ENCODE assay signal across 23 cellular contexts in genomic region chr20:63917811-63918210, GRCh38. TPM values are rescaled to one million over a fixed set of nuclear protein-coding genes. Genes with fewer than 3 reads are reported as not detected.
DNase-seq lines count a peak whose midpoint lies in the region; ATAC-seq and TF ChIP-seq lines count a peak whose summit lies in the region.
"Had no signal": no experiment of that assay in that cellular context is flagged by ENCODE, and none has a peak within 500 bp of the region (broad histone marks: within the 10 kb centered on the region; RNA-seq: fewer than 3 reads in every experiment).

No MANE protein-coding gene starts in this region.

- no peak overlapping the region for H2BK12ac ChIP-seq in trophoblast cell (ENCODE audit: low read length)

- H3K36me3 ChIP-seq in trophoblast cell (ENCODE audit: control insufficient read depth in 1 of 2, insufficient read depth in 2 of 2, low read length in 2 of 2): peaks cover 23 to 36% of the 10 kb centered on the region in 2 experiments
- H3K36me3 ChIP-seq in uterus: no peaks in the 10 kb centered on the region

- H3K9me3 ChIP-seq in trophoblast cell (ENCODE audit: insufficient read depth, low read depth, low read length) (peaks cover 6% of the 10 kb centered on the region), uterus (peaks cover 0 to 3% of the 10 kb centered on the region in 2 donors)

- H4K12ac ChIP-seq in trophoblast cell (ENCODE audit: low read depth, low read length): no peak overlapping the region

- CTCF ChIA-PET in activated CD4-positive, alpha-beta T cell treated with anti-CD3 and anti-CD28 coated beads, Interleukin-2, amount 10 ng/mL, durations not matched to agents 7 days and 5 days (lab: Charles Lee): interaction anchor here (0.7 to 1.0 kb wide), 2 partner anchors 15 to 300 kb away, joined by 3 read pairs; no protein-coding TSS in a partner anchor

- H3K27ac Mint-ChIP-seq in activated CD4-positive, alpha-beta T cell treated with anti-CD3 and anti-CD28 coated beads, Interleukin-2, amount 10 ng/mL, durations not matched to agents 7 days and 5 days: peak overlapping the region; percentile 13
- H3K27ac Mint-ChIP-seq: progenitor cell of endocrine pancreas had no signal

- H3K4me2 ChIP-seq in trophoblast cell (ENCODE audit: low read length): no peak overlapping the region

- no peak overlapping the region for H4K91ac ChIP-seq in trophoblast cell (ENCODE audit: low read depth, low read length)

- peaks cover 41% of the 10 kb centered on the region for H3K36me3 Mint-ChIP-seq in activated CD4-positive, alpha-beta T cell treated with anti-CD3 and anti-CD28 coated beads, Interleukin-2, amount 10 ng/mL, durations not matched to agents 7 days and 5 days (ENCODE audit: low read depth)

- H3K23ac ChIP-seq in trophoblast cell (ENCODE audit: low read length): no peak overlapping the region

- H3K4me3 Mint-ChIP-seq in activated CD4-positive, alpha-beta T cell treated with anti-CD3 and anti-CD28 coated beads, Interleukin-2, amount 10 ng/mL, durations not matched to agents 7 days and 5 days: no peak overlapping the region

- H3K27me3 ChIP-seq in trophoblast cell (ENCODE audit: insufficient read depth, low read length) (no peaks in the 10 kb centered on the region), uterus (no peaks in the 10 kb centered on the region)

- H3K27me3 Mint-ChIP-seq in activated CD4-positive, alpha-beta T cell treated with anti-CD3 and anti-CD28 coated beads, Interleukin-2, amount 10 ng/mL, durations not matched to agents 7 days and 5 days: no peaks in the 10 kb centered on the region
- H3K27me3 Mint-ChIP-seq: progenitor cell of endocrine pancreas had no signal

- H3K9me3 Mint-ChIP-seq in activated CD4-positive, alpha-beta T cell treated with anti-CD3 and anti-CD28 coated beads, Interleukin-2, amount 10 ng/mL, durations not matched to agents 7 days and 5 days: peaks cover 2% of the 10 kb centered on the region

- H3K14ac ChIP-seq in trophoblast cell (ENCODE audit: low read length): no peak overlapping the region

- no peak overlapping the region for H2BK5ac ChIP-seq in trophoblast cell (ENCODE audit: low read depth, low read length, poor library complexity)

- TF ChIP-seq POLR2A in uterus (IDR thresholded peaks at IDR 0.05): no peak

- no peak overlapping the region for H2AFZ ChIP-seq in trophoblast cell (ENCODE audit: insufficient read depth, low read length, poor library complexity)

- no peak overlapping the region for H2BK120ac ChIP-seq in trophoblast cell (ENCODE audit: insufficient read depth, low read length, poor library complexity)

- no peak overlapping the region for H3K18ac ChIP-seq in trophoblast cell (ENCODE audit: low read length)

- no peaks in the 10 kb centered on the region for H3K79me1 ChIP-seq in trophoblast cell (ENCODE audit: low read length)

- no peak overlapping the region for H2AK5ac ChIP-seq in trophoblast cell (ENCODE audit: low read length)

- peaks cover 5% of the 10 kb centered on the region in 2 experiments for H3K4me1 ChIP-seq in trophoblast cell (ENCODE audit: control insufficient read depth in 1 of 2, insufficient read depth in 2 of 2, low read length in 2 of 2)
- no peaks in the 10 kb centered on the region for H3K4me1 ChIP-seq in uterus

- H3K9ac ChIP-seq in trophoblast cell (ENCODE audit: low read length): no peak overlapping the region

- H3K4ac ChIP-seq in trophoblast cell (ENCODE audit: low read depth, low read length): peak overlapping the region; percentile 40

- no peak overlapping the region for H3K27ac ChIP-seq in trophoblast cell (ENCODE audit: low read depth, low read length)
- H3K27ac ChIP-seq in uterus: no peak overlapping the region

- intact Hi-C loops in head of caudate nucleus (cut with DNase I): no loop called here
- intact Hi-C loops in uterus (cut with DNase I; ENCODE audit: low total_unique reads): no loop called here

- peaks cover 8% of the 10 kb centered on the region for H3K4me1 Mint-ChIP-seq in activated CD4-positive, alpha-beta T cell treated with anti-CD3 and anti-CD28 coated beads, Interleukin-2, amount 10 ng/mL, durations not matched to agents 7 days and 5 days

- peaks cover 8% of the 10 kb centered on the region for H3K79me2 ChIP-seq in trophoblast cell (ENCODE audit: control insufficient read depth, insufficient read depth, low read length, poor library complexity)

- no peak overlapping the region for H4K8ac ChIP-seq in trophoblast cell (ENCODE audit: low read depth, low read length)

- H3K4me3 ChIP-seq in trophoblast cell (ENCODE audit: low read depth, low read length) (no peak overlapping the region), uterus (no peak overlapping the region)
- H3K4me3 ChIP-seq: K562 had no signal

- no peak for TF ChIP-seq CTCF in uterus (IDR thresholded peaks at IDR 0.05)

- DNase-seq in activated CD4-positive, alpha-beta T cell treated with anti-CD3 and anti-CD28 coated beads, Interleukin-2, amount 10 ng/mL, durations not matched to agents 7 days and 5 days: no peak
- no peak for DNase-seq in activated CD4-positive, alpha-beta T cell treated with anti-CD3 and anti-CD28 coated beads for 48 hours
- peak; percentile 3 for DNase-seq in HuH-7.5 (ENCODE audit: low spot score)
- peak; percentile 26 to 91 (median 67) for DNase-seq in head of caudate nucleus
- no peak for DNase-seq in trophoblast cell
- DNase-seq in uterus: no peak
- DNase-seq: 8988T; DMS53; effector memory CD4-positive, alpha-beta T cell; glutamatergic neuron; GOT3; NCI-H1930; SIG-M5; small intestine; stimulated activated CD4-positive, alpha-beta T cell treated with anti-CD3 and anti-CD28 coated beads, Interleukin-4, amount 100 ng/mL, for 4 hours; T-helper 1 cell had no signal

- POLR2A ChIA-PET in activated CD4-positive, alpha-beta T cell treated with anti-CD3 and anti-CD28 coated beads, Interleukin-2, amount 10 ng/mL, durations not matched to agents 7 days and 5 days (lab: Charles Lee): interaction anchor here (0.6 kb wide), 1 partner anchor 1418 kb away, joined by 4 read pairs; no protein-coding TSS in a partner anchor

- no CpG with 5 or more reads among the region's 11 CpGs for WGBS in trophoblast cell (ENCODE audit: extremely low coverage, insufficient coverage, insufficient read length)

- ATAC-seq in HG03571 (IDR thresholded peaks at IDR 0.05; ENCODE audit: unreplicated experiment): no peak
- no peak for ATAC-seq in HG03565 (IDR thresholded peaks at IDR 0.05; ENCODE audit: unreplicated experiment)
- ATAC-seq: K562 had no signal

RNA-seq across cellular contexts. Expression of gene DNAJC5, which starts 22.9 kb away (rescaled TPM):
- total RNA-seq in activated CD4-positive, alpha-beta T cell treated with anti-CD3 and anti-CD28 coated beads, Interleukin-2, amount 10 ng/mL, durations not matched to agents 7 days and 5 days: 10 to 100 TPM; 54.0 to 58.7 TPM
- polyA plus RNA-seq in trophoblast cell (2013): 24.9 and 25.0 TPM in 2 replicates
- total RNA-seq in uterus: 10 to 100 TPM; 10.9 to 39.8 (median 25.6) TPM

RNA-seq across cellular contexts. Expression of gene UCKL1, which starts 38.4 kb away (rescaled TPM):
- 10 to 100 TPM; 37.8 to 41.0 TPM for total RNA-seq in activated CD4-positive, alpha-beta T cell treated with anti-CD3 and anti-CD28 coated beads, Interleukin-2, amount 10 ng/mL, durations not matched to agents 7 days and 5 days
- polyA plus RNA-seq in trophoblast cell (2013): 28.2 and 30.1 TPM in 2 replicates
- total RNA-seq in uterus: 10 to 100 TPM; 21.8 to 64.6 (median 23.5) TPM

RNA-seq across cellular contexts. Expression of gene ZNF512B, which starts 51.9 kb away (rescaled TPM):
- 10 to 100 TPM; 19.3 to 21.4 TPM for total RNA-seq in activated CD4-positive, alpha-beta T cell treated with anti-CD3 and anti-CD28 coated beads, Interleukin-2, amount 10 ng/mL, durations not matched to agents 7 days and 5 days
- polyA plus RNA-seq in trophoblast cell (2013): 7.5 and 7.8 TPM in 2 replicates
- 10 to 100 TPM in 3 of 4 donors, 1 to 10 TPM in 1; 4.7 to 23.3 (median 17.4) TPM for total RNA-seq in uterus

RNA-seq across cellular contexts. Expression of gene TPD52L2, which starts 52.7 kb away (rescaled TPM):
- 10 to 100 TPM; 39.6 to 41.6 TPM for total RNA-seq in activated CD4-positive, alpha-beta T cell treated with anti-CD3 and anti-CD28 coated beads, Interleukin-2, amount 10 ng/mL, durations not matched to agents 7 days and 5 days
- 67.0 and 68.3 TPM in 2 replicates for polyA plus RNA-seq in trophoblast cell (2013)
- total RNA-seq in uterus: 10 to 100 TPM; 44.1 to 77.8 (median 62.0) TPM

RNA-seq across cellular contexts. Expression of gene ABHD16B, which starts 56.5 kb away (rescaled TPM):
- not detected for total RNA-seq in activated CD4-positive, alpha-beta T cell treated with anti-CD3 and anti-CD28 coated beads, Interleukin-2, amount 10 ng/mL, durations not matched to agents 7 days and 5 days
- not detected in 2 replicates for polyA plus RNA-seq in trophoblast cell (2013)
- not detected for total RNA-seq in uterus
- total RNA-seq: fibroblast of lung, K562, lower leg skin, NCI-H460, progenitor cell of endocrine pancreas had no signal
- polyA plus RNA-seq: fibroblast of lung, K562 had no signal

Comparison
In these comparisons a context has a peak if more than half of its experiments do, and no peak if none do; other contexts are left out.
1. DNase-seq: peak in HuH-7.5 (single experiment) and head of caudate nucleus (42 of 42); none in activated CD4-positive, alpha-beta T cell treated with anti-CD3 and anti-CD28 coated beads, Interleukin-2, amount 10 ng/mL, durations not matched to agents 7 days and 5 days (single experiment), activated CD4-positive, alpha-beta T cell treated with anti-CD3 and anti-CD28 coated beads for 48 hours (single experiment), trophoblast cell (0 of 2) and uterus (0 of 2).